9 cellular contexts compared by ENCODE assay signal in genomic region chr3:13021141-13021933, GRCh38. TPM values are rescaled to one million over a fixed set of nuclear protein-coding genes. Genes with fewer than 3 reads are reported as not detected.
DNase-seq lines count a peak whose midpoint lies in the region; ATAC-seq and TF ChIP-seq lines count a peak whose summit lies in the region.
"Had no signal": no experiment of that assay in that cellular context is flagged by ENCODE, and none has a peak within 500 bp of the region (broad histone marks: within the 10 kb centered on the region; RNA-seq: fewer than 3 reads in every experiment).

No MANE protein-coding gene starts in this region.

- no peak overlapping the region for H4K8ac ChIP-seq in H9 (replicated peaks; ENCODE audit: insufficient read length, low read depth, low read length)

- H3T11ph ChIP-seq in H9 (ENCODE audit: low read length) = no peak overlapping the region

- peaks cover 33 to 54% of the 10 kb centered on the region in 2 experiments for H3K4me1 Mint-ChIP-seq in H9
- H3K4me1 Mint-ChIP-seq in activated naive CD8-positive, alpha-beta T cell treated with anti-CD3 and anti-CD28 coated beads for 36 hours = peaks cover 14% of the 10 kb centered on the region

- H2BK20ac ChIP-seq in H9 (ENCODE audit: low read depth, low read length, poor library complexity, severe bottlenecking) = no peak overlapping the region

- H3K9ac ChIP-seq in H9 (ENCODE audit: extremely low read depth, insufficient read length, low read length) (no peak overlapping the region), mucosa of rectum (ENCODE audit: low read depth in 1 of 2, low read length in 2 of 2) (peak overlapping the region; percentile 45 to 52)

- no peak overlapping the region for H4K91ac ChIP-seq in H9 (ENCODE audit: insufficient read length, low read depth, low read length)

- ATAC-seq in GM21515 (IDR thresholded peaks at IDR 0.05; ENCODE audit: unreplicated experiment) = no peak
- no peak for ATAC-seq in GM21717 (IDR thresholded peaks at IDR 0.05; ENCODE audit: unreplicated experiment)

- H2BK15ac ChIP-seq in H9 (ENCODE audit: low read depth, low read length) = no peak overlapping the region

- no peaks in the 10 kb centered on the region for H3K79me2 ChIP-seq in H9 (ENCODE audit: insufficient read depth, low read length)

- H3K4me1 ChIP-seq in H9 (ENCODE audit: insufficient read depth, low read length) (peaks cover 6% of the 10 kb centered on the region; the same call in 1 of the 2 replicates), mucosa of rectum (ENCODE audit: control insufficient read depth in 2 of 2, insufficient read depth in 2 of 2, low read length in 2 of 2) (peaks cover 17 to 27% of the 10 kb centered on the region in 2 donors)

- H2BK12ac ChIP-seq in H9 (ENCODE audit: insufficient read length, low read depth, low read length) = no peak overlapping the region

- H2BK5ac ChIP-seq in H9 (ENCODE audit: insufficient read length, low read length) = no peak overlapping the region

- no peak overlapping the region for H4K5ac ChIP-seq in H9 (ENCODE audit: insufficient read length, low read depth, low read length)

- no peaks in the 10 kb centered on the region for H3K36me3 ChIP-seq in mucosa of rectum (ENCODE audit: control insufficient read depth in 2 of 2, insufficient read depth in 2 of 2, low read length in 2 of 2)

- no peak overlapping the region for H3K23ac ChIP-seq in H9 (ENCODE audit: insufficient read length, low read depth, low read length)

- no peaks in the 10 kb centered on the region for H3K9me3 ChIP-seq in H9 (ENCODE audit: control insufficient read depth, low read depth, low read length)
- no peaks in the 10 kb centered on the region for H3K9me3 ChIP-seq in mucosa of rectum (ENCODE audit: control insufficient read depth in 2 of 2, low read length in 2 of 2)

- H2AK5ac ChIP-seq in H9 (ENCODE audit: insufficient read length, low read length) = no peak overlapping the region

- no peak overlapping the region; a peak in 1 of 5 replicates for H3K4me3 Mint-ChIP-seq in H9
- H3K4me3 Mint-ChIP-seq in activated naive CD8-positive, alpha-beta T cell treated with anti-CD3 and anti-CD28 coated beads for 36 hours = peak overlapping the region; percentile 64
- H3K4me3 Mint-ChIP-seq: activated naive CD4-positive, alpha-beta T cell treated with anti-CD3 and anti-CD28 coated beads, Interleukin-2, amount 50 U/mL, for 24 hours had no signal

- no peaks in the 10 kb centered on the region for H3K79me1 ChIP-seq in H9 (ENCODE audit: insufficient read depth, low read depth, low read length, poor library complexity, severe bottlenecking)

- H3K27ac Mint-ChIP-seq in H9 = peak overlapping the region in 2 of 3 experiments; percentile 57 to 73; a peak in 2 of 7 replicates
- no peak overlapping the region for H3K27ac Mint-ChIP-seq in activated naive CD8-positive, alpha-beta T cell treated with anti-CD3 and anti-CD28 coated beads for 36 hours
- H3K27ac Mint-ChIP-seq: activated naive CD4-positive, alpha-beta T cell treated with anti-CD3 and anti-CD28 coated beads, Interleukin-2, amount 50 U/mL, for 24 hours had no signal

- H2BK120ac ChIP-seq in H9 (ENCODE audit: low read depth, low read length, poor library complexity, severe bottlenecking) = no peak overlapping the region

- no peak overlapping the region for H3K14ac ChIP-seq in H9 (ENCODE audit: insufficient read depth, low read length)

- H3K4me2 ChIP-seq in H9 (ENCODE audit: insufficient read depth, insufficient read length, low read length) = no peak overlapping the region

- DNase-seq in COLO668 (lab: John Stamatoyannopoulos, UW; ENCODE audit: unreplicated experiment) (peak; percentile 83), H9 (no peak), AG08396 (ENCODE audit: low spot score) (no peak)
- no peak for DNase-seq in activated naive CD8-positive, alpha-beta T cell treated with anti-CD3 and anti-CD28 coated beads for 36 hours
- DNase-seq in activated CD4-positive, alpha-beta T cell treated with anti-CD3 and anti-CD28 coated beads, Interleukin-2, amount 50 U/mL, for 4 hours = no peak

- H2AFZ ChIP-seq in H9 (ENCODE audit: low read length) = no peak overlapping the region

- H3K27me3 ChIP-seq in H9 (ENCODE audit: insufficient read depth, low read length) = no peaks in the 10 kb centered on the region
- no peaks in the 10 kb centered on the region for H3K27me3 ChIP-seq in mucosa of rectum (ENCODE audit: control insufficient read depth in 2 of 2, insufficient read depth in 2 of 2, low read length in 2 of 2)

- TF ChIP-seq CTCF in H9 (conservative IDR thresholded peaks at IDR 0.05) = no peak

- H3K56ac ChIP-seq in H9 (ENCODE audit: insufficient read length, low read depth, low read length) = no peak overlapping the region

- H3K18ac ChIP-seq in H9 (ENCODE audit: insufficient read length, low read depth, low read length) = no peak overlapping the region

- peak overlapping the region; percentile 42 to 66 for H3K4me3 ChIP-seq in mucosa of rectum (ENCODE audit: low read length in 2 of 2)

- H3K27ac ChIP-seq in H9 (ENCODE audit: insufficient read length, low read depth, low read length) (no peak overlapping the region), mucosa of rectum (ENCODE audit: low read depth in 2 of 2, low read length in 2 of 2) (peak overlapping the region in 1 of 2 donors; percentile 43)

- no CpG with 5 or more reads among the region's 25 CpGs for WGBS in H9 (ENCODE audit: extremely low coverage, insufficient read length, low lambda C conversion rate)

- H3K23me2 ChIP-seq in H9 (ENCODE audit: insufficient read length, low read depth, low read length, poor library complexity, severe bottlenecking) = no peaks in the 10 kb centered on the region

- H3K27me3 Mint-ChIP-seq in H9 (ENCODE audit: low read depth) = peaks cover 8% of the 10 kb centered on the region
- H3K27me3 Mint-ChIP-seq in activated naive CD8-positive, alpha-beta T cell treated with anti-CD3 and anti-CD28 coated beads for 36 hours = no peaks in the 10 kb centered on the region
- H3K27me3 Mint-ChIP-seq: activated naive CD4-positive, alpha-beta T cell treated with anti-CD3 and anti-CD28 coated beads, Interleukin-2, amount 50 U/mL, for 24 hours had no signal

- peaks cover 3% of the 10 kb centered on the region for H4K20me1 ChIP-seq in H9 (ENCODE audit: control insufficient read depth, insufficient read depth, insufficient read length)

- no peak overlapping the region for H3K4ac ChIP-seq in H9 (ENCODE audit: low read depth, low read length)

- H3K36me3 Mint-ChIP-seq in H9 (ENCODE audit: insufficient read depth in 1 of 3, low read depth in 3 of 3) = no peaks in the 10 kb centered on the region
- no peaks in the 10 kb centered on the region for H3K36me3 Mint-ChIP-seq in activated naive CD8-positive, alpha-beta T cell treated with anti-CD3 and anti-CD28 coated beads for 36 hours
- H3K36me3 Mint-ChIP-seq: activated naive CD4-positive, alpha-beta T cell treated with anti-CD3 and anti-CD28 coated beads, Interleukin-2, amount 50 U/mL, for 24 hours had no signal

- H3K9me3 Mint-ChIP-seq in H9 = no peaks in the 10 kb centered on the region; a peak in 1 of 5 replicates
- no peaks in the 10 kb centered on the region for H3K9me3 Mint-ChIP-seq in activated naive CD8-positive, alpha-beta T cell treated with anti-CD3 and anti-CD28 coated beads for 36 hours
- H3K9me3 Mint-ChIP-seq: activated naive CD4-positive, alpha-beta T cell treated with anti-CD3 and anti-CD28 coated beads, Interleukin-2, amount 50 U/mL, for 24 hours had no signal

RNA-seq across cellular contexts. Expression of gene IQSEC1, which starts 51.9 kb away (rescaled TPM):
- total RNA-seq in H9 (2021) = 17.8 and 19.1 TPM in 2 replicates
- 10 to 100 TPM; 20.1 to 22.2 TPM for total RNA-seq in activated naive CD8-positive, alpha-beta T cell treated with anti-CD3 and anti-CD28 coated beads for 36 hours
